10 cellular contexts compared by ENCODE assay signal in the genomic region with DNA sequence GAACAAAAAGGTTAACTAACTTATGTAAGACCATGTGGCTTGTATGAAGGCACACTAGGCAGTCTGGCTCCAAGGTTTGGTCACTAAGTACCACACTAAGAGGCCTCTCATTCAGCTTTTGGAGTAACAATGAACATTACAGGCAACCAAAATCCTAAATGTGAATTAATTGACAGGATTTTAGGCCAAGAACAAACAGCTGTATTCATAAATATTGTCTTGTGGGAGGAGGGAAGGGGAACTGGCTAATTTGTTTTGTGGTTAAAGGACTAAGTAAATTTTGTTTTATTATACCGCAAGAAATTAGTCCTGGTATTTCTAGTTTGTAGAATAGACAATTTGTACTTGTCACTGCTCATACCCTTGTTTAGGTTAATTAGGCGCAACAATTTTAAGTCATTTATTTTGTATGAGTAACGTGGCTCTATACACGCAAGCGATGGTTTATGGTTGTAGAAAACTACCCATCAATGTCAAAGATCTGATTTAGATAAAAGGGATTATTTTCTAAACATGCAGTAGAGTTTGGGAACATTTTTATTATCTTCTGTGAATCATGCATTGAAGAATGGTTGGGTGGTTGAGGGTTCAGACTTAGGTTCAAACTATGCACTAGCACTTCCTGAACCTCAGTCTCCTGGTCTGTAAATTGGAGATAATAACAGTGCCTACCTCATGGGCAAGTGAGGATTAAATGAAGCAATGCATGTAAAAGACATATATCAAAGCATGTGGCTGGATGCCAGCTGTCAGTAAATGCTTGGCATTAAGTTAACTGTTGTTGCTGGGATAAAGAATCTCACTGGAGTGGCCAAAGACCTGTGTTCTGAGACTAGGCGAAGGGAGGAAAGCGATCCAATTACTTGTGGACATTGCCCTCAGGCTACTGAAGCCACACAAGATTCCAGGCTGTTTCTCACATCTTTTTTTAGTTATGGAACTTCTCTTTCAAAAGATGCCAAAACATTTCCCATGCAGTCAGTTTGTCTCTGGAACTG. TPM values are rescaled to one million over a fixed set of nuclear protein-coding genes. Genes with fewer than 3 reads are reported as not detected.
DNase-seq lines count a peak whose midpoint lies in the region; TF ChIP-seq lines count a peak whose summit lies in the region.
"Had no signal": no experiment of that assay in that cellular context is flagged by ENCODE, and none has a peak within 500 bp of the region (broad histone marks: within the 10 kb centered on the region; RNA-seq: fewer than 3 reads in every experiment).

No MANE protein-coding gene starts in this region.

- H3K4me1 Mint-ChIP-seq in T-helper 2 cell treated with Interferon-gamma antibody and Interleukin-4, amounts not matched to agents 5 μg/mL and 100 μg/mL, for 36 hours (ENCODE audit: low read depth): peaks cover 29% of the 10 kb centered on the region
- peaks cover 18% of the 10 kb centered on the region for H3K4me1 Mint-ChIP-seq in osteocyte (ENCODE audit: unreplicated experiment)

- H3K4me3 Mint-ChIP-seq in T-helper 2 cell treated with Interferon-gamma antibody and Interleukin-4, amounts not matched to agents 5 μg/mL and 100 μg/mL, for 36 hours: peak overlapping the region; percentile 63
- peak overlapping the region; percentile 68 for H3K4me3 Mint-ChIP-seq in osteocyte (ENCODE audit: unreplicated experiment)

- no peak overlapping the region for H3K27ac Mint-ChIP-seq in T-helper 2 cell treated with Interferon-gamma antibody and Interleukin-4, amounts not matched to agents 5 μg/mL and 100 μg/mL, for 36 hours
- no peak overlapping the region for H3K27ac Mint-ChIP-seq in osteocyte (ENCODE audit: unreplicated experiment)

- no peak for TF ChIP-seq CTCF in osteocyte (IDR thresholded peaks at IDR 0.05)

- DNase-seq in T-helper 2 cell treated with Interferon-gamma antibody and Interleukin-4, amounts not matched to agents 5 μg/mL and 100 μg/mL, for 36 hours (ENCODE audit: low spot score): no peak
- DNase-seq in T-helper 2 cell: no peak
- DNase-seq in NCI-H2029 treated with DMSO at 0.1 percent for 48 hours (lab: John Stamatoyannopoulos, UW): peak; percentile 21
- peak; percentile 20 for DNase-seq in astrocyte of the hippocampus (ENCODE audit: low read depth, low spot score)
- DNase-seq in osteocyte (ENCODE audit: extremely low spot score, unreplicated experiment): no peak
- DNase-seq in NCI-H524 treated with DMSO at 0.1 percent for 48 hours (lab: John Stamatoyannopoulos, UW): no peak
- no peak for DNase-seq in medulla oblongata (ENCODE audit: extremely low spot score)
- DNase-seq in NCI-H2196 (lab: John Stamatoyannopoulos, UW; ENCODE audit: unreplicated experiment): no peak
- DNase-seq: activated gamma-delta T cell treated with Interleukin-2 at 50 U/mL for 16 hours, NCI-H2107 had no signal

- H3K36me3 Mint-ChIP-seq in T-helper 2 cell treated with Interferon-gamma antibody and Interleukin-4, amounts not matched to agents 5 μg/mL and 100 μg/mL, for 36 hours (ENCODE audit: low read depth): peaks cover 18% of the 10 kb centered on the region
- no peaks in the 10 kb centered on the region for H3K36me3 Mint-ChIP-seq in osteocyte (ENCODE audit: unreplicated experiment)

- H3K27me3 Mint-ChIP-seq in T-helper 2 cell treated with Interferon-gamma antibody and Interleukin-4, amounts not matched to agents 5 μg/mL and 100 μg/mL, for 36 hours (ENCODE audit: low read depth): peaks cover 22% of the 10 kb centered on the region
- H3K27me3 Mint-ChIP-seq in osteocyte (ENCODE audit: unreplicated experiment): peaks cover 56% of the 10 kb centered on the region

- H3K9me3 Mint-ChIP-seq in T-helper 2 cell treated with Interferon-gamma antibody and Interleukin-4, amounts not matched to agents 5 μg/mL and 100 μg/mL, for 36 hours: no peaks in the 10 kb centered on the region
- no peaks in the 10 kb centered on the region for H3K9me3 Mint-ChIP-seq in osteocyte (ENCODE audit: unreplicated experiment)

RNA-seq across cellular contexts. Expression of a gene that starts 1.3 kb away (rescaled TPM):
- total RNA-seq in osteocyte: 0.73 and 1.3 TPM in 2 replicates

Comparison
In these comparisons a context has a peak if more than half of its experiments do, and no peak if none do; other contexts are left out.
1. DNase-seq: peak in NCI-H2029 treated with DMSO at 0.1 percent for 48 hours (single experiment) and astrocyte of the hippocampus (single experiment); none in T-helper 2 cell treated with Interferon-gamma antibody and Interleukin-4, amounts not matched to agents 5 μg/mL and 100 μg/mL, for 36 hours (single experiment), T-helper 2 cell (0 of 5), osteocyte (single experiment), NCI-H524 treated with DMSO at 0.1 percent for 48 hours (single experiment), medulla oblongata (single experiment) and NCI-H2196 (single experiment).